Comparison of ENCODE assay signal across 21 cellular contexts in genomic region chr10:11682896-11683295, GRCh38. TPM values are rescaled to one million over a fixed set of nuclear protein-coding genes. Genes with fewer than 3 reads are reported as not detected.
A peak's percentile ranks its signal among the peaks of the same experiment; 100 is the strongest.
DNase-seq lines count a peak whose midpoint lies in the region; ATAC-seq and TF ChIP-seq lines count a peak whose summit lies in the region.
"Had no signal": no experiment of that assay in that cellular context is flagged by ENCODE, and none has a peak within 500 bp of the region (broad histone marks: within the 10 kb centered on the region; RNA-seq: fewer than 3 reads in every experiment).

No MANE protein-coding gene starts in this region.

- intact Hi-C loops in esophagus squamous epithelium (cut with DNase I), result no loop called here

- H3K9me3 Mint-ChIP-seq in activated CD4-positive, alpha-beta memory T cell treated with anti-CD3 and anti-CD28 coated beads, Interleukin-2, amount 10 ng/mL, durations not matched to agents 7 days and 5 days, result no peaks in the 10 kb centered on the region
- H3K9me3 Mint-ChIP-seq: activated T-helper 2 cell treated with anti-CD3 and anti-CD28 coated beads, Interferon-gamma antibody, Interleukin-2, Interleukin-4, amounts not matched to agents 10 μg/mL and 5 μg/mL and 100 μg/mL, durations not matched to agents 14 hours and 24 hours and 36 hours had no signal

- H3K14ac ChIP-seq in neuronal stem cell (ENCODE audit: low read length), result no peak overlapping the region

- CTCF ChIA-PET in activated CD4-positive, alpha-beta memory T cell treated with anti-CD3 and anti-CD28 coated beads, Interleukin-2, amount 10 ng/mL, durations not matched to agents 7 days and 5 days (lab: Charles Lee), result no interaction called here

- H3K9me2 ChIP-seq in OCI-LY1 (ENCODE audit: low read depth, low read length), result no peaks in the 10 kb centered on the region

- no peak overlapping the region for H2AFZ ChIP-seq in OCI-LY1 (ENCODE audit: low read length)
- H2AFZ ChIP-seq in neuronal stem cell (ENCODE audit: low read length), result peak overlapping the region; percentile 67

- no peak overlapping the region for H2BK5ac ChIP-seq in neuronal stem cell (ENCODE audit: low read length)

- H3K27ac ChIP-seq in OCI-LY1 (ENCODE audit: low read depth, low read length, poor library complexity, severe bottlenecking), result peak overlapping the region; percentile 99
- H3K27ac ChIP-seq in esophagus squamous epithelium, result peak overlapping the region; percentile 33 to 93 (median 92)
- H3K27ac ChIP-seq in neuronal stem cell (replicated peaks; ENCODE audit: low read length), result no peak overlapping the region
- H3K27ac ChIP-seq: adrenal gland had no signal

- H3K9ac ChIP-seq in OCI-LY1 (ENCODE audit: low read length) (peak overlapping the region; percentile 26), neuronal stem cell (ENCODE audit: low read depth, low read length, poor library complexity) (no peak overlapping the region)

- H3K27ac Mint-ChIP-seq in activated CD4-positive, alpha-beta memory T cell treated with anti-CD3 and anti-CD28 coated beads, Interleukin-2, amount 10 ng/mL, durations not matched to agents 7 days and 5 days, result no peak overlapping the region
- H3K27ac Mint-ChIP-seq: activated T-helper 2 cell treated with anti-CD3 and anti-CD28 coated beads, Interferon-gamma antibody, Interleukin-2, Interleukin-4, amounts not matched to agents 10 μg/mL and 5 μg/mL and 100 μg/mL, durations not matched to agents 14 hours and 24 hours and 36 hours had no signal

- H3K18ac ChIP-seq in neuronal stem cell (ENCODE audit: low read length), result no peak overlapping the region

- H3K36me3 Mint-ChIP-seq in activated CD4-positive, alpha-beta memory T cell treated with anti-CD3 and anti-CD28 coated beads, Interleukin-2, amount 10 ng/mL, durations not matched to agents 7 days and 5 days (ENCODE audit: low read depth), result no peaks in the 10 kb centered on the region

- no peak overlapping the region for H2BK12ac ChIP-seq in neuronal stem cell (ENCODE audit: low read length)

- peak overlapping the region; percentile 52 for H3K4me3 ChIP-seq in OCI-LY1 (ENCODE audit: low read depth, low read length, poor library complexity, severe bottlenecking)
- H3K4me3 ChIP-seq in esophagus squamous epithelium, result no peak overlapping the region
- no peak overlapping the region for H3K4me3 ChIP-seq in neuronal stem cell (ENCODE audit: low read length in 2 of 2)
- H3K4me3 ChIP-seq: adrenal gland, breast epithelium, upper lobe of left lung had no signal

- no peaks in the 10 kb centered on the region for H3K79me2 ChIP-seq in OCI-LY1 (ENCODE audit: insufficient read depth, low read length)

- no peak overlapping the region for H4K91ac ChIP-seq in neuronal stem cell (ENCODE audit: low read depth, low read length, poor library complexity)

- peaks cover 7% of the 10 kb centered on the region; the same call in 1 of the 2 replicates for H3F3A ChIP-seq in OCI-LY1 (ENCODE audit: insufficient read depth, low read length)

- no peaks in the 10 kb centered on the region for H4K20me1 ChIP-seq in OCI-LY1 (ENCODE audit: insufficient read depth, low read length)

- no peak overlapping the region for H2AK5ac ChIP-seq in neuronal stem cell (ENCODE audit: low read depth, low read length)

- H3K23ac ChIP-seq in neuronal stem cell (ENCODE audit: low read depth, low read length, poor library complexity), result no peak overlapping the region

- TF ChIP-seq POLR2A in esophagus squamous epithelium (IDR thresholded peaks at IDR 0.05), result no peak

- peaks cover 19% of the 10 kb centered on the region for H3K4me1 Mint-ChIP-seq in activated CD4-positive, alpha-beta memory T cell treated with anti-CD3 and anti-CD28 coated beads, Interleukin-2, amount 10 ng/mL, durations not matched to agents 7 days and 5 days

- no peak for ATAC-seq in GM19463 (IDR thresholded peaks at IDR 0.05; ENCODE audit: unreplicated experiment)
- ATAC-seq: left cardiac atrium; Panc1; sciatic nerve; stimulated activated naive CD8-positive, alpha-beta T cell treated with anti-CD3 and anti-CD28 coated beads, Interleukin-15, Interleukin-2, amounts not matched to agents 100 U/mL and 50 U/mL, for 24 hours had no signal

- no peaks in the 10 kb centered on the region for H3K79me1 ChIP-seq in neuronal stem cell (ENCODE audit: low read depth, low read length)

- H3K27me3 ChIP-seq in OCI-LY1 (ENCODE audit: insufficient read depth, low read length) (no peaks in the 10 kb centered on the region), esophagus squamous epithelium (no peaks in the 10 kb centered on the region), neuronal stem cell (ENCODE audit: control insufficient read depth in 3 of 3, insufficient read depth in 3 of 3, low read depth in 1 of 3, low read length in 3 of 3) (peaks cover 0 to 17% (median 0%) of the 10 kb centered on the region in 3 experiments)
- H3K27me3 ChIP-seq: adrenal gland, breast epithelium, upper lobe of left lung had no signal

- no peak for TF ChIP-seq CTCF in OCI-LY1 (IDR thresholded peaks at IDR 0.05; ENCODE audit: low read length)
- no peak for TF ChIP-seq CTCF in esophagus squamous epithelium (IDR thresholded peaks at IDR 0.05)

- peak overlapping the region; percentile 86 for H3K4me2 ChIP-seq in OCI-LY1 (ENCODE audit: low read length)
- H3K4me2 ChIP-seq in neuronal stem cell (ENCODE audit: insufficient read depth, low read length, poor library complexity, severe bottlenecking), result no peak overlapping the region

- no peak overlapping the region for H3K4ac ChIP-seq in neuronal stem cell (ENCODE audit: low read length)

- 68 to 74% methylated on average over 11 to 13 of the region's 13 CpGs for WGBS in esophagus squamous epithelium, 2 donors
- no CpG with 5 or more reads among the region's 13 CpGs for WGBS in neuronal stem cell (ENCODE audit: extremely low coverage in 2 of 2, insufficient read length in 2 of 2, insufficient replicate concordance in 1 of 2), 2 donors

- peaks cover 100% of the 10 kb centered on the region for H3K4me1 ChIP-seq in OCI-LY1 (ENCODE audit: insufficient read depth, low read length, severe bottlenecking)
- H3K4me1 ChIP-seq in esophagus squamous epithelium, result peaks cover 22 to 52% (median 28%) of the 10 kb centered on the region in 3 donors
- H3K4me1 ChIP-seq in neuronal stem cell (ENCODE audit: control insufficient read depth in 2 of 2, insufficient read depth in 1 of 2, low read depth in 1 of 2, low read length in 2 of 2), result peaks cover 2 to 15% of the 10 kb centered on the region in 2 donors

- H3K36me3 ChIP-seq in OCI-LY1 (ENCODE audit: insufficient read depth, low read length), result no peaks in the 10 kb centered on the region
- H3K36me3 ChIP-seq in esophagus squamous epithelium, result no peaks in the 10 kb centered on the region
- no peaks in the 10 kb centered on the region for H3K36me3 ChIP-seq in neuronal stem cell (replicated peaks in 1 of 2; ENCODE audit: control insufficient read depth in 2 of 2, insufficient read depth in 2 of 2, low read length in 2 of 2)
- H3K36me3 ChIP-seq: adrenal gland, breast epithelium, upper lobe of left lung had no signal

- H2BK120ac ChIP-seq in neuronal stem cell (ENCODE audit: low read depth, low read length), result no peak overlapping the region

- H3K27me3 Mint-ChIP-seq in activated CD4-positive, alpha-beta memory T cell treated with anti-CD3 and anti-CD28 coated beads, Interleukin-2, amount 10 ng/mL, durations not matched to agents 7 days and 5 days, result peaks cover 12% of the 10 kb centered on the region

- no peak overlapping the region for H4K8ac ChIP-seq in neuronal stem cell (ENCODE audit: low read depth, low read length)

- no peak overlapping the region for H3K4me3 Mint-ChIP-seq in activated CD4-positive, alpha-beta memory T cell treated with anti-CD3 and anti-CD28 coated beads, Interleukin-2, amount 10 ng/mL, durations not matched to agents 7 days and 5 days

- DNase-seq in D341Med (ENCODE audit: low spot score) (peak; percentile 48), esophagus squamous epithelium (lab: John Stamatoyannopoulos, UW) (no peak), neuronal stem cell (ENCODE audit: low spot score) (no peak), NAMALWA (ENCODE audit: low spot score) (no peak), NCI-H526 (lab: John Stamatoyannopoulos, UW) (no peak)
- DNase-seq in activated CD4-positive, alpha-beta memory T cell treated with anti-CD3 and anti-CD28 coated beads, Interleukin-2, amount 10 ng/mL, durations not matched to agents 7 days and 5 days, result no peak
- DNase-seq: adrenal gland; HCEC 1CT; left cardiac atrium; NCI-H1417 treated with DMSO at 0.1 percent for 48 hours; stimulated activated CD4-positive, alpha-beta T cell treated with anti-CD3 and anti-CD28 coated beads, Interleukin-1b, Interleukin-23, amount 100 ng/mL, for 48 hours; stimulated activated naive CD8-positive, alpha-beta T cell treated with anti-CD3 and anti-CD28 coated beads, Interleukin-15, Interleukin-2, amounts not matched to agents 100 U/mL and 50 U/mL, for 24 hours; upper lobe of left lung had no signal

- POLR2A ChIA-PET in activated CD4-positive, alpha-beta memory T cell treated with anti-CD3 and anti-CD28 coated beads, Interleukin-2, amount 10 ng/mL, durations not matched to agents 7 days and 5 days (lab: Charles Lee), result no interaction called here

- no peak overlapping the region for H2BK15ac ChIP-seq in neuronal stem cell (ENCODE audit: low read length)

- H3K9me3 ChIP-seq in OCI-LY1 (ENCODE audit: low read length), result no peaks in the 10 kb centered on the region
- no peaks in the 10 kb centered on the region for H3K9me3 ChIP-seq in esophagus squamous epithelium
- H3K9me3 ChIP-seq in neuronal stem cell (replicated peaks in 1 of 2; ENCODE audit: control insufficient read depth in 2 of 2, insufficient read depth in 1 of 2, low read depth in 1 of 2, low read length in 2 of 2), result no peaks in the 10 kb centered on the region
- H3K9me3 ChIP-seq: adrenal gland, breast epithelium, upper lobe of left lung had no signal

RNA-seq across cellular contexts. Expression of gene ECHDC3, which starts 59.3 kb away (rescaled TPM):
- 10 to 100 TPM in 2 of 4 donors, 1 to 10 TPM in 1, under 1 TPM in 1; 0.44 to 55.7 (median 31.6) TPM for total RNA-seq in esophagus squamous epithelium
- 9.9 TPM for polyA plus RNA-seq in neuronal stem cell (2013, experiment 1 of 2)
- polyA plus RNA-seq in neuronal stem cell (2013, experiment 2 of 2), result 10.0 TPM
- not detected for total RNA-seq in activated CD4-positive, alpha-beta memory T cell treated with anti-CD3 and anti-CD28 coated beads, Interleukin-2, amount 10 ng/mL, durations not matched to agents 7 days and 5 days
- total RNA-seq: activated T-helper 2 cell treated with anti-CD3 and anti-CD28 coated beads, Interferon-gamma antibody, Interleukin-2, Interleukin-4, amounts not matched to agents 10 μg/mL and 5 μg/mL and 100 μg/mL, durations not matched to agents 14 hours and 24 hours and 36 hours; HepG2; M059J had no signal
- polyA plus RNA-seq: HepG2 had no signal
